Comparison of ENCODE assay signal across 14 cellular contexts in the genomic region with DNA sequence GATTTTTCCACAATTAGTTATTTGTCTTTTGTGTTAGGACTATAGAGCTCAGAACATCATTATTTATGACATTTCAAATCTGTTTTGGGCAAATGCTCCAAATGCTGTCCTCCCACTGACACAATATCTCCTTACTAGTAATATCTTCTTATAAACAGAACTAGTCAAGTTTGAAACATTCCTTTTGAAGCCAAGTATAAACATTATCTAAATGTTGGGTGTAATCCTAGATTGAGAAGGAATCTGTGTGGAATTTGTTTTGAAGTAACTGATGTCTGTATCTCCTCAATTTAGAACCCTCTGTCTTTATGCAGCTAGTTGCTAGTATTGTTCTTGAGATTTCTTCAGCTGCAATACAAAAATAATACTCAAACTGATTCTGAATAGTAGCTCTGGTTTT. TPM values are rescaled to one million over a fixed set of nuclear protein-coding genes. Genes with fewer than 3 reads are reported as not detected.
DNase-seq lines count a peak whose midpoint lies in the region; ATAC-seq and TF ChIP-seq lines count a peak whose summit lies in the region.
"Had no signal": no experiment of that assay in that cellular context is flagged by ENCODE, and none has a peak within 500 bp of the region (broad histone marks: within the 10 kb centered on the region; RNA-seq: fewer than 3 reads in every experiment).

No MANE protein-coding gene starts in this region.

- H3K27ac Mint-ChIP-seq in mesothelial cell of epicardium, result peak overlapping the region; percentile 6
- H3K27ac Mint-ChIP-seq: CD8-positive, alpha-beta T cell had no signal

- ATAC-seq in HG02973 (IDR thresholded peaks at IDR 0.05; ENCODE audit: unreplicated experiment) (no peak), Right ventricle myocardium inferior (no peak)
- ATAC-seq: CD8-positive, alpha-beta T cell had no signal

- no peaks in the 10 kb centered on the region for H3K36me3 Mint-ChIP-seq in mesothelial cell of epicardium
- H3K36me3 Mint-ChIP-seq: CD14-positive monocyte had no signal

- no peaks in the 10 kb centered on the region for H3K27me3 ChIP-seq in BE2C

- H3K36me3 ChIP-seq in BE2C, result no peaks in the 10 kb centered on the region

- H3K9me3 ChIP-seq in BE2C, result no peaks in the 10 kb centered on the region

- intact Hi-C loops in Right ventricle myocardium inferior (cut with DNase I), result no loop called here

- H3K4me1 Mint-ChIP-seq in mesothelial cell of epicardium, result peaks cover 19% of the 10 kb centered on the region

- no peaks in the 10 kb centered on the region for H3K4me1 ChIP-seq in BE2C

- peaks cover 8% of the 10 kb centered on the region for H3K27me3 Mint-ChIP-seq in mesothelial cell of epicardium (ENCODE audit: low read depth)

- TF ChIP-seq CTCF in choroid plexus epithelial cell (conservative IDR thresholded peaks at IDR 0.05; ENCODE audit: low read depth, low read length) (no peak), fibroblast of the aortic adventitia (IDR thresholded peaks at IDR 0.05; ENCODE audit: insufficient read depth, low read length) (no peak), mesothelial cell of epicardium (IDR thresholded peaks at IDR 0.05; ENCODE audit: unreplicated experiment) (no peak), BE2C (IDR thresholded peaks at IDR 0.05; ENCODE audit: low read depth, low read length) (no peak)

- no peak overlapping the region for H3K4me3 Mint-ChIP-seq in mesothelial cell of epicardium
- H3K4me3 Mint-ChIP-seq: CD14-positive monocyte; CD8-positive, alpha-beta T cell had no signal

- DNase-seq in choroid plexus epithelial cell (ENCODE audit: low read depth) (peak; percentile 18), fibroblast of the aortic adventitia (ENCODE audit: low read depth) (peak; percentile 16), mesothelial cell of epicardium (ENCODE audit: low spot score in 2 of 2, unreplicated experiment in 2 of 2) (no peak), cerebellar nuclear complex (lab: John Stamatoyannopoulos, UW) (no peak), Right ventricle myocardium inferior (ENCODE audit: missing footprints) (no peak), BE2C (no peak)
- DNase-seq: CD8-positive, alpha-beta T cell; COR-L47; DMS153; DMS79 treated with DMSO at 0.1 percent for 48 hours; EL; GM23248 had no signal

- H3K4me3 ChIP-seq in choroid plexus epithelial cell (ENCODE audit: low read depth, low read length) (no peak overlapping the region), fibroblast of the aortic adventitia (ENCODE audit: low read depth, low read length) (no peak overlapping the region), BE2C (ENCODE audit: low read depth, low read length) (no peak overlapping the region)
- H3K4me3 ChIP-seq: GM23248 had no signal

- H3K9me3 Mint-ChIP-seq in mesothelial cell of epicardium, result no peaks in the 10 kb centered on the region
- H3K9me3 Mint-ChIP-seq: CD8-positive, alpha-beta T cell had no signal

RNA-seq across cellular contexts. Expression of a gene that starts 28.5 kb away (rescaled TPM):
- 38.5 and 59.3 TPM in 2 replicates for total RNA-seq in fibroblast of the aortic adventitia (ENCODE audit: low replicate concordance)
- total RNA-seq in mesothelial cell of epicardium, result 88.0 to 94.2 TPM (median 90.9 TPM) in 3 replicates
- 12.5 TPM for total RNA-seq in Right ventricle myocardium inferior
- polyA plus RNA-seq in BE2C (2012; ENCODE audit: insufficient read depth, insufficient read length, low read depth), result 25.4 TPM

Comparison
In these comparisons a context has a peak if more than half of its experiments do, and no peak if none do; other contexts are left out.
1. DNase-seq: peak in choroid plexus epithelial cell (single experiment) and fibroblast of the aortic adventitia (single experiment); none in mesothelial cell of epicardium (0 of 2), cerebellar nuclear complex (0 of 2), Right ventricle myocardium inferior (single experiment) and BE2C (single experiment).